Comparison of ENCODE assay signal across 28 cellular contexts in genomic region chr11:128667873-128668272, GRCh38. TPM values are rescaled to one million over a fixed set of nuclear protein-coding genes. Genes with fewer than 3 reads are reported as not detected.
A peak's percentile ranks its signal among the peaks of the same experiment; 100 is the strongest.
DNase-seq lines count a peak whose midpoint lies in the region; ATAC-seq, FAIRE-seq and TF ChIP-seq lines count a peak whose summit lies in the region.
"Had no signal": no experiment of that assay in that cellular context is flagged by ENCODE, and none has a peak within 500 bp of the region (broad histone marks: within the 10 kb centered on the region; RNA-seq: fewer than 3 reads in every experiment).

No MANE protein-coding gene starts in this region.

- DNase-seq in EH (ENCODE audit: low read depth) (peak; percentile 32), H54 (ENCODE audit: insufficient read length, low spot score) (no peak), PC-3 (peak; percentile 49), fibroblast of mammary gland (ENCODE audit: low read depth) (peak; percentile 14), uterus (no peak)
- DNase-seq in naive thymus-derived CD8-positive, alpha-beta T cell, result no peak
- no peak for DNase-seq in activated CD8-positive, alpha-beta T cell treated with anti-CD3 and anti-CD28 coated beads, Interleukin-2, amount 10 ng/mL, durations not matched to agents 7 days and 5 days
- DNase-seq in activated CD4-positive, alpha-beta T cell treated with anti-CD3 and anti-CD28 coated beads, Interleukin-2, amount 50 U/mL, for 4 hours, result no peak
- DNase-seq: AML-193; Caco-2; CD8-positive, alpha-beta T cell; KBM-7; MG63; NCI-H1105 treated with DMSO at 0.1 percent for 48 hours; NCI-H146; NCI-H1930; NCI-H2107; NCI-H446; NCI-H524 treated with DMSO at 0.1 percent for 48 hours; Right ventricle myocardium superior; RPMI8226 had no signal

- H3K27me3 Mint-ChIP-seq in naive thymus-derived CD8-positive, alpha-beta T cell, result peaks cover 0 to 11% (median 3%) of the 10 kb centered on the region in 5 donors
- peaks cover 24% of the 10 kb centered on the region for H3K27me3 Mint-ChIP-seq in activated CD8-positive, alpha-beta T cell treated with anti-CD3 and anti-CD28 coated beads, Interleukin-2, amount 10 ng/mL, durations not matched to agents 7 days and 5 days (ENCODE audit: low read depth)

- peaks cover 0 to 8% (median 2%) of the 10 kb centered on the region in 4 donors for H3K4me1 Mint-ChIP-seq in naive thymus-derived CD8-positive, alpha-beta T cell
- H3K4me1 Mint-ChIP-seq in activated CD8-positive, alpha-beta T cell treated with anti-CD3 and anti-CD28 coated beads, Interleukin-2, amount 10 ng/mL, durations not matched to agents 7 days and 5 days (ENCODE audit: low read depth), result peaks cover 6% of the 10 kb centered on the region

- H3K27ac Mint-ChIP-seq in naive thymus-derived CD8-positive, alpha-beta T cell, result no peak overlapping the region
- no peak overlapping the region for H3K27ac Mint-ChIP-seq in activated CD8-positive, alpha-beta T cell treated with anti-CD3 and anti-CD28 coated beads, Interleukin-2, amount 10 ng/mL, durations not matched to agents 7 days and 5 days
- H3K27ac Mint-ChIP-seq: CD8-positive, alpha-beta T cell; GM23338; T-helper 1 cell treated with Interleukin-12 subunit alpha and Interleukin-12 subunit beta and Interleukin-4 antibody, amounts not matched to agents 30 μg/mL and 1 μg/mL, for 36 hours had no signal

- TF ChIP-seq CTCF in PC-3 (conservative IDR thresholded peaks at IDR 0.05; ENCODE audit: low read depth, low read length) (no peak), fibroblast of mammary gland (conservative IDR thresholded peaks at IDR 0.05; ENCODE audit: control insufficient read depth, insufficient read depth, low read depth, low read length) (no peak), uterus (IDR thresholded peaks at IDR 0.05) (no peak)

- no peaks in the 10 kb centered on the region for H3F3A ChIP-seq in PC-3 (ENCODE audit: low read length, unreplicated experiment)

- peak; percentile 43 for FAIRE-seq in H54 (lab: Jason Lieb, UNC)
- FAIRE-seq: A204.1, HTR-8/SVneo had no signal

- intact Hi-C loops in PC-3 (cut with micrococcal nuclease), result no loop called here
- intact Hi-C loops in uterus (cut with DNase I; ENCODE audit: low total_unique reads), result no loop called here

- H3K4me2 ChIP-seq in PC-3 (ENCODE audit: low read length), result no peak overlapping the region
- H3K4me2 ChIP-seq: GM23338 had no signal

- H3K36me3 Mint-ChIP-seq in naive thymus-derived CD8-positive, alpha-beta T cell, result no peaks in the 10 kb centered on the region
- no peaks in the 10 kb centered on the region for H3K36me3 Mint-ChIP-seq in activated CD8-positive, alpha-beta T cell treated with anti-CD3 and anti-CD28 coated beads, Interleukin-2, amount 10 ng/mL, durations not matched to agents 7 days and 5 days (ENCODE audit: low read depth)
- H3K36me3 Mint-ChIP-seq: CD8-positive, alpha-beta T cell had no signal

- no peak overlapping the region for H3K27ac ChIP-seq in PC-3 (ENCODE audit: low read length)
- H3K27ac ChIP-seq in uterus, result no peak overlapping the region
- H3K27ac ChIP-seq: C4-2B, SJSA1 had no signal

- TF ChIP-seq POLR2A in H54 (IDR thresholded peaks at IDR 0.05; ENCODE audit: low read depth, low read length) (no peak), uterus (IDR thresholded peaks at IDR 0.05) (no peak)

- H2AFZ ChIP-seq in PC-3 (ENCODE audit: low read length), result no peak overlapping the region
- H2AFZ ChIP-seq: GM23338 had no signal

- H3K27me3 ChIP-seq in PC-3 (ENCODE audit: low read length) (no peaks in the 10 kb centered on the region), uterus (no peaks in the 10 kb centered on the region)
- H3K27me3 ChIP-seq: SJSA1 had no signal

- BruUV-seq in PC-3 (replicated peaks; lab: Mats Ljungman, UMichigan), result no TSS peak

- CTCF ChIA-PET in PC-3 (lab: Charles Lee), result no interaction called here
- CTCF ChIA-PET in activated CD8-positive, alpha-beta T cell treated with anti-CD3 and anti-CD28 coated beads, Interleukin-2, amount 10 ng/mL, durations not matched to agents 7 days and 5 days (lab: Charles Lee), result interaction anchor here (1.2 kb wide), 2 partner anchors 90 to 406 kb away, joined by 3 read pairs; no protein-coding TSS in a partner anchor

- POLR2A ChIA-PET in PC-3 (lab: Charles Lee; ENCODE audit: unreplicated experiment), result no interaction called here
- POLR2A ChIA-PET in naive thymus-derived CD8-positive, alpha-beta T cell (lab: Charles Lee), result no interaction called here
- POLR2A ChIA-PET in activated CD8-positive, alpha-beta T cell treated with anti-CD3 and anti-CD28 coated beads, Interleukin-2, amount 10 ng/mL, durations not matched to agents 7 days and 5 days (lab: Charles Lee), result no interaction called here

- H3K9me3 Mint-ChIP-seq in naive thymus-derived CD8-positive, alpha-beta T cell, result no peaks in the 10 kb centered on the region
- no peaks in the 10 kb centered on the region for H3K9me3 Mint-ChIP-seq in activated CD8-positive, alpha-beta T cell treated with anti-CD3 and anti-CD28 coated beads, Interleukin-2, amount 10 ng/mL, durations not matched to agents 7 days and 5 days (ENCODE audit: insufficient read depth)
- H3K9me3 Mint-ChIP-seq: CD8-positive, alpha-beta T cell; GM23338; T-helper 1 cell treated with Interleukin-12 subunit alpha and Interleukin-12 subunit beta and Interleukin-4 antibody, amounts not matched to agents 30 μg/mL and 1 μg/mL, for 36 hours had no signal

- H3K4me1 ChIP-seq in PC-3 (ENCODE audit: insufficient read depth, low read length) (peaks cover 11% of the 10 kb centered on the region; the same call in 1 of the 2 replicates), uterus (no peaks in the 10 kb centered on the region)
- H3K4me1 ChIP-seq: Caco-2, HAP-1 had no signal

- H3K9ac ChIP-seq in PC-3 (ENCODE audit: low read length), result no peak overlapping the region

- no peak overlapping the region for H3K4me3 Mint-ChIP-seq in naive thymus-derived CD8-positive, alpha-beta T cell
- H3K4me3 Mint-ChIP-seq in activated CD8-positive, alpha-beta T cell treated with anti-CD3 and anti-CD28 coated beads, Interleukin-2, amount 10 ng/mL, durations not matched to agents 7 days and 5 days, result no peak overlapping the region
- H3K4me3 Mint-ChIP-seq: CD8-positive, alpha-beta T cell; GM23338; T-helper 1 cell treated with Interleukin-12 subunit alpha and Interleukin-12 subunit beta and Interleukin-4 antibody, amounts not matched to agents 30 μg/mL and 1 μg/mL, for 36 hours had no signal

- no peaks in the 10 kb centered on the region for H3K36me3 ChIP-seq in PC-3 (ENCODE audit: low read depth, low read length)
- no peaks in the 10 kb centered on the region for H3K36me3 ChIP-seq in uterus
- H3K36me3 ChIP-seq: HAP-1, MG63, SJSA1 had no signal

- no peaks in the 10 kb centered on the region for H4K20me1 ChIP-seq in PC-3 (ENCODE audit: low read length)

- H3K4me3 ChIP-seq in PC-3 (ENCODE audit: low read length), result no peak overlapping the region
- H3K4me3 ChIP-seq in fibroblast of mammary gland (ENCODE audit: control insufficient read depth, low read depth, low read length), result no peak overlapping the region
- H3K4me3 ChIP-seq in uterus, result no peak overlapping the region
- H3K4me3 ChIP-seq: GM23338, HAP-1, MG63, SJSA1 had no signal

- no peaks in the 10 kb centered on the region for H3K9me2 ChIP-seq in PC-3 (replicated peaks; ENCODE audit: low read length)

- peak; percentile 69 for ATAC-seq in PC-3
- no peak for ATAC-seq in naive thymus-derived CD8-positive, alpha-beta T cell
- ATAC-seq in activated CD8-positive, alpha-beta T cell treated with anti-CD3 and anti-CD28 coated beads, Interleukin-2, amount 10 ng/mL, durations not matched to agents 7 days and 5 days, result no peak
- ATAC-seq: CD8-positive, alpha-beta T cell; GM23338 had no signal

- no peaks in the 10 kb centered on the region for H3K79me2 ChIP-seq in PC-3 (ENCODE audit: low read length)

- H3K9me3 ChIP-seq in PC-3 (ENCODE audit: low read length) (no peaks in the 10 kb centered on the region), uterus (no peaks in the 10 kb centered on the region)
- H3K9me3 ChIP-seq: Caco-2, HAP-1, MG63, SJSA1 had no signal

RNA-seq across cellular contexts. Expression of gene FLI1, which starts 26.0 kb away (rescaled TPM):
- total RNA-seq in PC-3 (2014; rRNA removed) (1.2 and 1.6 TPM in 2 replicates), uterus (10 to 100 TPM; 12.4 to 56.0 (median 22.5) TPM)
- total RNA-seq in naive thymus-derived CD8-positive, alpha-beta T cell, result 10 to 100 TPM; 87.7 to 87.9 TPM
- polyA plus RNA-seq in naive thymus-derived CD8-positive, alpha-beta T cell, result 10 to 100 TPM; 54.9 to 64.5 (median 58.7) TPM
- 10 to 100 TPM; 83.4 to 93.4 TPM for total RNA-seq in activated CD8-positive, alpha-beta T cell treated with anti-CD3 and anti-CD28 coated beads, Interleukin-2, amount 10 ng/mL, durations not matched to agents 7 days and 5 days
- total RNA-seq: Caco-2 had no signal

Comparison
In these comparisons a context has a peak if more than half of its experiments do, and no peak if none do; other contexts are left out.
1. DNase-seq: peak in EH (single experiment), PC-3 (single experiment) and fibroblast of mammary gland (single experiment); none in H54 (single experiment), naive thymus-derived CD8-positive, alpha-beta T cell (0 of 10), activated CD8-positive, alpha-beta T cell treated with anti-CD3 and anti-CD28 coated beads, Interleukin-2, amount 10 ng/mL, durations not matched to agents 7 days and 5 days (single experiment), activated CD4-positive, alpha-beta T cell treated with anti-CD3 and anti-CD28 coated beads, Interleukin-2, amount 50 U/mL, for 4 hours (0 of 2) and uterus (0 of 2).